In the genomic region with DNA sequence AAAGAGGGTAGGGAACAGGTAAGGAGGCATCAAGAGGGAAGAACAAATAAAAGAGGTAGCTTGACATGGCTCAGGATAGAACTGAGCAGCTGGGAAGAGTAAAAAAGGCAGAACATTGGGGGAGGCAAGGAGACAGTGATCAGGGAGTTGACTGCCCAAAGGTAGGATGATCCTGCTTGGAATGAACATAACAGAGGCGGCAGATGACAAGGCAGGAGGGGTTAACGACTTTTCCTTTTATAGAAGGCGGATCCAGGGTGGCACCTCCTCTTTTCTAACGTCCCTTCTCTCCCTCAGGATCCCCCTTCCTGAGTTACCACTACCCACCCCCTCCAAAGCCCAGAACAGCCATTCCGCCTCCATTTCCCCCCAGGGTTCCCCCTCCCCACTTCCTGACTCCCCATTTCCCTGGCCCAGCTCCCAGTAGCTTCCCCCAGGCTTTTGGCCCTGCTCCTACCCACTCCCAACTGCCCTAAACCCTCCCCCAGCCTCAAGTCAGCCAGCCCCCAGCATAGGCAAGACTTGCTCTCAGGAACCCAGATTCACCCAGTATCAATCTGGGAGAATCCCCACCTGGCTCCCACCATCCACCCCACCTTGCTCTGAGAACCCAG, we compare ENCODE assay signal across 11 cellular contexts. TPM values are rescaled to one million over a fixed set of nuclear protein-coding genes. Genes with fewer than 3 reads are reported as not detected.
DNase-seq lines count a peak whose midpoint lies in the region; ATAC-seq, FAIRE-seq and TF ChIP-seq lines count a peak whose summit lies in the region.
"Had no signal": no experiment of that assay in that cellular context is flagged by ENCODE, and none has a peak within 500 bp of the region (broad histone marks: within the 10 kb centered on the region; RNA-seq: fewer than 3 reads in every experiment).

No MANE protein-coding gene starts in this region.

- no peak overlapping the region for H3K4me3 ChIP-seq in K562
- no peak overlapping the region for H3K4me3 ChIP-seq in lung
- H3K4me3 ChIP-seq in testis: no peak overlapping the region

- H3K27me3 ChIP-seq in K562 (ENCODE audit: control insufficient read depth in 2 of 2, insufficient read depth in 2 of 2, low read length in 2 of 2) (no peaks in the 10 kb centered on the region), lung (ENCODE audit: control insufficient read depth, insufficient read depth) (no peaks in the 10 kb centered on the region), testis (no peaks in the 10 kb centered on the region)

- CTCF ChIA-PET in activated CD4-positive, alpha-beta T cell treated with anti-CD3 and anti-CD28 coated beads, Interleukin-2, amount 10 ng/mL, durations not matched to agents 7 days and 5 days (lab: Charles Lee): interaction anchor here (0.9 to 1.4 kb wide), 3 partner anchors 9 to 17 kb away, joined by 3 to 5 read pairs (median 3); no protein-coding TSS in a partner anchor
- CTCF ChIA-PET in K562 (lab: Yijun Ruan, JAX; ENCODE audit: low intra/inter-chr PET ratio): no interaction called here

- peaks cover 27% of the 10 kb centered on the region for H3K79me2 ChIP-seq in K562 (ENCODE audit: control insufficient read depth, insufficient read depth, low read length)

- H3K27ac Mint-ChIP-seq in activated CD4-positive, alpha-beta T cell treated with anti-CD3 and anti-CD28 coated beads, Interleukin-2, amount 10 ng/mL, durations not matched to agents 7 days and 5 days: peak overlapping the region; percentile 98

- TF ChIP-seq RAD21 in K562 (CRISPR knock-in tag; conservative IDR thresholded peaks at IDR 0.05 in 1 of 2, IDR thresholded peaks at IDR 0.05 in 1 of 2): no peak

- H3K9ac ChIP-seq in K562 (ENCODE audit: insufficient read depth in 1 of 2, low read depth in 2 of 2, low read length in 2 of 2): peak overlapping the region; percentile 83 to 85; a peak in 3 of 4 replicates

- H3K9me3 ChIP-seq in K562 (replicated peaks; ENCODE audit: control insufficient read depth, insufficient read depth, low read depth, low read length): no peaks in the 10 kb centered on the region
- no peaks in the 10 kb centered on the region for H3K9me3 ChIP-seq in lung (ENCODE audit: control insufficient read depth in 2 of 2, insufficient read depth in 1 of 2, low read length in 1 of 2)
- no peaks in the 10 kb centered on the region for H3K9me3 ChIP-seq in testis

- H3K9me1 ChIP-seq in K562 (ENCODE audit: control insufficient read depth, insufficient read depth, low read length): no peaks in the 10 kb centered on the region

- H3K27me3 Mint-ChIP-seq in activated CD4-positive, alpha-beta T cell treated with anti-CD3 and anti-CD28 coated beads, Interleukin-2, amount 10 ng/mL, durations not matched to agents 7 days and 5 days: no peaks in the 10 kb centered on the region

- in situ Hi-C loops in K562 (cut with MboI): no loop called here

- DNase-seq in activated CD4-positive, alpha-beta T cell treated with anti-CD3 and anti-CD28 coated beads, Interleukin-2, amount 10 ng/mL, durations not matched to agents 7 days and 5 days: no peak
- no peak for DNase-seq in activated CD4-positive, alpha-beta T cell treated with anti-CD3 and anti-CD28 coated beads for 1 hour
- DNase-seq in K562 (ENCODE audit: extremely low read depth in 1 of 4, low spot score in 3 of 4) (peak in 1 of 4 experiments; percentile 16), lung (ENCODE audit: low spot score) (no peak), testis (no peak), GM19239 (ENCODE audit: insufficient read length, low spot score) (no peak), MV-4-11 (lab: John Stamatoyannopoulos, UW) (no peak)
- DNase-seq: central memory CD4-positive, alpha-beta T cell had no signal

- BruUV-seq in K562 (replicated peaks; lab: Mats Ljungman, UMichigan): no TSS peak

- intact Hi-C loops in K562 (cut with micrococcal nuclease) (loop anchor here (5.0 kb wide), 1 partner anchor 108 kb away; the partner anchor contains the start of gene MPZ), testis (cut with DNase I; ENCODE audit: low total_unique reads) (no loop called here)

- POLR2A ChIA-PET in activated CD4-positive, alpha-beta T cell treated with anti-CD3 and anti-CD28 coated beads, Interleukin-2, amount 10 ng/mL, durations not matched to agents 7 days and 5 days (lab: Charles Lee): no interaction called here
- POLR2A ChIA-PET in K562 (lab: Yijun Ruan, JAX): interaction anchor here (0.8 to 1.4 kb wide), 4 partner anchors 13 to 189 kb away, joined by 3 to 5 read pairs (median 4); partner anchors contain the start of gene DEDD

- WGBS in K562 (ENCODE audit: insufficient coverage, low coverage, missing lambda C conversion rate): 24% methylated on average over 4 of the region's 5 CpGs
- WGBS in lung, 2 donors: 48 to 76% methylated on average over 4 to 5 of the region's 5 CpGs
- 56 to 61% methylated on average over 5 of the region's 5 CpGs for WGBS in testis, 2 donors

- peaks cover 66% of the 10 kb centered on the region for H3K4me1 Mint-ChIP-seq in activated CD4-positive, alpha-beta T cell treated with anti-CD3 and anti-CD28 coated beads, Interleukin-2, amount 10 ng/mL, durations not matched to agents 7 days and 5 days

- FAIRE-seq in K562 (lab: Jason Lieb, UNC) (no peak), GM19239 (lab: Jason Lieb, UNC) (no peak)

- H3K4me1 ChIP-seq in K562 (replicated peaks in 1 of 2; ENCODE audit: control insufficient read depth in 2 of 2, insufficient read depth in 2 of 2, low read length in 2 of 2): peaks cover 59 to 68% of the 10 kb centered on the region in 2 experiments
- peaks cover 6 to 39% of the 10 kb centered on the region in 2 donors for H3K4me1 ChIP-seq in lung (ENCODE audit: control insufficient read depth in 2 of 2, insufficient read depth in 2 of 2, low read length in 2 of 2)
- peaks cover 63% of the 10 kb centered on the region for H3K4me1 ChIP-seq in testis

- TF ChIP-seq EP300 in K562 (IDR thresholded peaks at IDR 0.05; ENCODE audit: low read length): no peak

- H3K4me2 ChIP-seq in K562 (ENCODE audit: insufficient read depth, low read length): peak overlapping the region; percentile 97

- no peaks in the 10 kb centered on the region for H4K20me1 ChIP-seq in K562 (replicated peaks; ENCODE audit: control insufficient read depth, insufficient read depth, low read length)

- peaks cover 22% of the 10 kb centered on the region for H3K36me3 Mint-ChIP-seq in activated CD4-positive, alpha-beta T cell treated with anti-CD3 and anti-CD28 coated beads, Interleukin-2, amount 10 ng/mL, durations not matched to agents 7 days and 5 days (ENCODE audit: low read depth)

- TF ChIP-seq CTCF in K562 (IDR thresholded peaks at IDR 0.05 in 2 of 3, conservative IDR thresholded peaks at IDR 0.05 in 1 of 3; ENCODE audit: insufficient read depth in 2 of 3, low read depth in 1 of 3, low read length in 3 of 3) (no peak), lung (IDR thresholded peaks at IDR 0.05; ENCODE audit: control extremely low read depth, extremely low read depth) (no peak), testis (IDR thresholded peaks at IDR 0.05) (no peak)

- ATAC-seq in K562 (no peak), lung (ENCODE audit: insufficient read depth, low FRiP score) (no peak), HG02970 (IDR thresholded peaks at IDR 0.05; ENCODE audit: low FRiP score, unreplicated experiment) (no peak)

- H3K27ac ChIP-seq in K562 (ENCODE audit: extremely low read depth, low read depth, low read length) (peak overlapping the region; percentile 99), lung (ENCODE audit: low read depth in 1 of 2, low read length in 1 of 2) (peak overlapping the region; percentile 94 to 99), testis (peak overlapping the region; percentile 99 to 100)

- H3K4me3 Mint-ChIP-seq in activated CD4-positive, alpha-beta T cell treated with anti-CD3 and anti-CD28 coated beads, Interleukin-2, amount 10 ng/mL, durations not matched to agents 7 days and 5 days: no peak overlapping the region

- TF ChIP-seq POLR2A in K562 (conservative IDR thresholded peaks at IDR 0.05) (no peak), testis (IDR thresholded peaks at IDR 0.05) (no peak)

- peak overlapping the region; percentile 97 for H2AFZ ChIP-seq in K562 (ENCODE audit: low read depth, low read length)

- H3K9me3 Mint-ChIP-seq in activated CD4-positive, alpha-beta T cell treated with anti-CD3 and anti-CD28 coated beads, Interleukin-2, amount 10 ng/mL, durations not matched to agents 7 days and 5 days: no peaks in the 10 kb centered on the region

- H3K36me3 ChIP-seq in K562 (ENCODE audit: control insufficient read depth, insufficient read depth, low read length): peaks cover 15% of the 10 kb centered on the region; the same call in 2 of the 3 replicates
- H3K36me3 ChIP-seq in lung (ENCODE audit: control insufficient read depth in 2 of 2, insufficient read depth in 2 of 2, low read length in 2 of 2): peaks cover 0 to 6% of the 10 kb centered on the region in 2 donors
- H3K36me3 ChIP-seq in testis (ENCODE audit: low read depth, missing control alignments): no peaks in the 10 kb centered on the region

RNA-seq across cellular contexts. Expression of gene ADAMTS4, which starts 0.8 kb away (rescaled TPM):
- total RNA-seq in activated CD4-positive, alpha-beta T cell treated with anti-CD3 and anti-CD28 coated beads, Interleukin-2, amount 10 ng/mL, durations not matched to agents 7 days and 5 days: 1 to 10 TPM in 1 of 2 experiments, under 1 TPM in 1; 0.31 to 1.3 TPM
- 2.7 and 5.1 TPM in 2 replicates for total RNA-seq in K562 (2011; cell fraction: chromatin; rRNA removed; ENCODE audit: low replicate concordance)
- total RNA-seq in K562 (2011; cell fraction: nucleolus; rRNA removed): 2.5 and 5.8 TPM in 2 replicates
- 1.9 and 2.9 TPM in 2 replicates for total RNA-seq in K562 (2011; cell fraction: nucleoplasm; rRNA removed)
- total RNA-seq in K562 (2014; rRNA removed) (0.41 and 1.1 TPM in 2 replicates), K562 (2014; rRNA removed; fragmentation: Illumina TruSeq; extraction: Trizol) (0.29 and 0.32 TPM in 2 replicates), K562 (2015; rRNA removed; fragmentation: Illumina TruSeq; extraction: Trizol) (0.18 and 0.41 TPM in 2 replicates), K562 (2021) (1.5 and 3.7 TPM in 2 replicates), lung (10 to 100 TPM in 1 of 2 donors, 1 to 10 TPM in 1; 2.3 to 18.8 TPM), testis (1 to 10 TPM; 2.4 to 3.2 TPM)
- polyA plus RNA-seq in K562 (2011; rRNA removed) (0.27 and 0.45 TPM in 2 replicates), K562 (2014; fragmentation: Illumina TruSeq; extraction: Trizol) (0.52 and 1.6 TPM in 2 replicates), K562 (2014; fragmentation: Nextera tagmentation; extraction: Ambion mirVana) (under 1 TPM; 0.07 to 0.13 TPM), K562 (2014; rRNA removed) (0.58 and 0.85 TPM in 2 replicates), lung (10 to 100 TPM in 1 of 2 donors, 1 to 10 TPM in 1; 7.2 to 22.3 TPM), testis (ENCODE audit: insufficient read depth, low read depth, low replicate concordance) (2.7 TPM)
- 0.24 and 0.57 TPM in 2 replicates for polyA plus RNA-seq in K562 (2011; cell fraction: cytosol; rRNA removed)
- 0.39 and 0.98 TPM in 2 replicates for polyA plus RNA-seq in K562 (2011; cell fraction: nucleus; rRNA removed)
- polyA plus RNA-seq in K562 (2012): 0.76 and 0.78 TPM in 2 replicates
- polyA minus RNA-seq in K562 (2011; rRNA and poly(A)+ RNA removed): 0.12 and 0.95 TPM in 2 replicates
- polyA minus RNA-seq in K562 (2011; cell fraction: cytosol; rRNA and poly(A)+ RNA removed): 2.6 TPM in 1 of 2 replicates, not detected in the other
- polyA minus RNA-seq in K562 (2011; cell fraction: nucleus; rRNA and poly(A)+ RNA removed): 1.1 and 1.9 TPM in 2 replicates

RNA-seq across cellular contexts. Expression of gene NDUFS2, which starts 2.6 kb away (rescaled TPM):
- total RNA-seq in activated CD4-positive, alpha-beta T cell treated with anti-CD3 and anti-CD28 coated beads, Interleukin-2, amount 10 ng/mL, durations not matched to agents 7 days and 5 days: 10 to 100 TPM; 74.2 to 82.1 TPM
- 139 and 181 TPM in 2 replicates for total RNA-seq in K562 (2011; cell fraction: chromatin; rRNA removed; ENCODE audit: low replicate concordance)
- total RNA-seq in K562 (2011; cell fraction: nucleolus; rRNA removed): 123 and 138 TPM in 2 replicates
- 118 and 147 TPM in 2 replicates for total RNA-seq in K562 (2011; cell fraction: nucleoplasm; rRNA removed)
- total RNA-seq in K562 (2014; rRNA removed) (158 and 175 TPM in 2 replicates), K562 (2014; rRNA removed; fragmentation: Illumina TruSeq; extraction: Trizol) (106 and 109 TPM in 2 replicates), K562 (2015; rRNA removed; fragmentation: Illumina TruSeq; extraction: Trizol) (147 TPM in 2 replicates), K562 (2021) (86.7 and 87.5 TPM in 2 replicates), lung (100 to 1,000 TPM in 1 of 2 donors, 10 to 100 TPM in 1; 81.0 to 104 TPM), testis (100 to 1,000 TPM; 117 to 129 TPM)
- polyA plus RNA-seq in K562 (2011; rRNA removed) (174 and 176 TPM in 2 replicates), K562 (2014; fragmentation: Illumina TruSeq; extraction: Trizol) (140 and 141 TPM in 2 replicates), K562 (2014; fragmentation: Nextera tagmentation; extraction: Ambion mirVana) (100 to 1,000 TPM in 1 of 2 experiments, 10 to 100 TPM in 1; 70.0 to 115 TPM), K562 (2014; rRNA removed) (172 and 181 TPM in 2 replicates), lung (10 to 100 TPM; 40.2 to 95.2 TPM), testis (ENCODE audit: insufficient read depth, low read depth, low replicate concordance) (82.9 TPM)
- 141 and 175 TPM in 2 replicates for polyA plus RNA-seq in K562 (2011; cell fraction: cytosol; rRNA removed)
- 131 and 205 TPM in 2 replicates for polyA plus RNA-seq in K562 (2011; cell fraction: nucleus; rRNA removed)
- 110 and 131 TPM in 2 replicates for polyA plus RNA-seq in K562 (2012)
- 175 and 239 TPM in 2 replicates for polyA minus RNA-seq in K562 (2011; rRNA and poly(A)+ RNA removed)
- polyA minus RNA-seq in K562 (2011; cell fraction: cytosol; rRNA and poly(A)+ RNA removed): 73.7 and 96.6 TPM in 2 replicates
- 55.5 and 93.4 TPM in 2 replicates for polyA minus RNA-seq in K562 (2011; cell fraction: nucleus; rRNA and poly(A)+ RNA removed)

RNA-seq across cellular contexts. Expression of gene FCER1G, which starts 15.5 kb away (rescaled TPM):
- 1 to 10 TPM; 1.8 to 3.0 TPM for total RNA-seq in activated CD4-positive, alpha-beta T cell treated with anti-CD3 and anti-CD28 coated beads, Interleukin-2, amount 10 ng/mL, durations not matched to agents 7 days and 5 days
- total RNA-seq in K562 (2011; cell fraction: chromatin; rRNA removed; ENCODE audit: low replicate concordance): 0.95 TPM in 1 of 2 replicates, not detected in the other
- not detected in 2 replicates for total RNA-seq in K562 (2011; cell fraction: nucleolus; rRNA removed)
- not detected in 2 replicates for total RNA-seq in K562 (2011; cell fraction: nucleoplasm; rRNA removed)
- total RNA-seq in K562 (2014; rRNA removed) (0.29 TPM in 1 of 2 replicates, not detected in the other), K562 (2014; rRNA removed; fragmentation: Illumina TruSeq; extraction: Trizol) (not detected in 2 replicates), K562 (2015; rRNA removed; fragmentation: Illumina TruSeq; extraction: Trizol) (0.69 and 0.98 TPM in 2 replicates), K562 (2021) (0.31 TPM in 1 of 2 replicates, not detected in the other), lung (100 to 1,000 TPM in 1 of 2 donors, 10 to 100 TPM in 1; 41.6 to 169 TPM), testis (10 to 100 TPM in 1 of 2 donors, 1 to 10 TPM in 1; 2.1 to 13.3 TPM)
- polyA plus RNA-seq in K562 (2011; rRNA removed) (0.15 and 0.24 TPM in 2 replicates), K562 (2014; fragmentation: Illumina TruSeq; extraction: Trizol) (0.30 TPM in 1 of 2 replicates, not detected in the other), K562 (2014; fragmentation: Nextera tagmentation; extraction: Ambion mirVana) (under 1 TPM; 0.31 to 0.46 TPM), K562 (2014; rRNA removed) (0.27 and 0.47 TPM in 2 replicates), lung (1,000 to 10,000 TPM in 1 of 2 donors, 100 to 1,000 TPM in 1; 275 to 1,998 TPM), testis (ENCODE audit: insufficient read depth, low read depth, low replicate concordance) (60.9 TPM)
- polyA plus RNA-seq in K562 (2011; cell fraction: cytosol; rRNA removed): 0.24 and 0.32 TPM in 2 replicates
- 0.55 and 1.3 TPM in 2 replicates for polyA plus RNA-seq in K562 (2011; cell fraction: nucleus; rRNA removed)
- 1.7 and 9.0 TPM in 2 replicates for polyA plus RNA-seq in K562 (2012)
- 0.46 TPM in 1 of 2 replicates, not detected in the other for polyA minus RNA-seq in K562 (2011; rRNA and poly(A)+ RNA removed)
- polyA minus RNA-seq in K562 (2011; cell fraction: cytosol; rRNA and poly(A)+ RNA removed): not detected in 2 replicates
- polyA minus RNA-seq in K562 (2011; cell fraction: nucleus; rRNA and poly(A)+ RNA removed): not detected in 2 replicates

RNA-seq across cellular contexts. Expression of gene B4GALT3, which starts 22.3 kb away (rescaled TPM):
- total RNA-seq in activated CD4-positive, alpha-beta T cell treated with anti-CD3 and anti-CD28 coated beads, Interleukin-2, amount 10 ng/mL, durations not matched to agents 7 days and 5 days: 10 to 100 TPM; 43.1 to 48.6 TPM
- total RNA-seq in K562 (2011; cell fraction: chromatin; rRNA removed; ENCODE audit: low replicate concordance): 57.0 and 113 TPM in 2 replicates
- total RNA-seq in K562 (2011; cell fraction: nucleolus; rRNA removed): 102 and 112 TPM in 2 replicates
- 89.3 and 101 TPM in 2 replicates for total RNA-seq in K562 (2011; cell fraction: nucleoplasm; rRNA removed)
- total RNA-seq in K562 (2014; rRNA removed): 37.1 and 68.3 TPM in 2 replicates
- total RNA-seq in K562 (2014; rRNA removed; fragmentation: Illumina TruSeq; extraction: Trizol): 32.0 TPM in 2 replicates
- 38.0 and 41.2 TPM in 2 replicates for total RNA-seq in K562 (2015; rRNA removed; fragmentation: Illumina TruSeq; extraction: Trizol)
- total RNA-seq in K562 (2021): 57.6 and 59.9 TPM in 2 replicates
- polyA plus RNA-seq in K562 (2011; rRNA removed): 31.2 and 48.5 TPM in 2 replicates
- 49.7 and 72.8 TPM in 2 replicates for polyA plus RNA-seq in K562 (2011; cell fraction: cytosol; rRNA removed)
- 118 and 168 TPM in 2 replicates for polyA plus RNA-seq in K562 (2011; cell fraction: nucleus; rRNA removed)
- polyA plus RNA-seq in K562 (2012): 52.6 and 67.1 TPM in 2 replicates
- 82.0 and 85.4 TPM in 2 replicates for polyA plus RNA-seq in K562 (2014; fragmentation: Illumina TruSeq; extraction: Trizol)
- 100 to 1,000 TPM in 1 of 2 experiments, 10 to 100 TPM in 1; 46.1 to 103 TPM for polyA plus RNA-seq in K562 (2014; fragmentation: Nextera tagmentation; extraction: Ambion mirVana)
- polyA plus RNA-seq in K562 (2014; rRNA removed): 50.7 and 66.4 TPM in 2 replicates
- 15.4 and 16.3 TPM in 2 replicates for polyA minus RNA-seq in K562 (2011; rRNA and poly(A)+ RNA removed)
- 25.1 and 26.1 TPM in 2 replicates for polyA minus RNA-seq in K562 (2011; cell fraction: cytosol; rRNA and poly(A)+ RNA removed)
- 21.9 and 28.3 TPM in 2 replicates for polyA minus RNA-seq in K562 (2011; cell fraction: nucleus; rRNA and poly(A)+ RNA removed)
- 10 to 100 TPM; 28.0 to 34.2 TPM for total RNA-seq in lung
- 10 to 100 TPM; 25.7 to 34.6 TPM for polyA plus RNA-seq in lung
- 10 to 100 TPM; 46.3 to 62.2 TPM for total RNA-seq in testis
- 56.2 TPM for polyA plus RNA-seq in testis (ENCODE audit: insufficient read depth, low read depth, low replicate concordance)

RNA-seq across cellular contexts. Expression of gene APOA2, which starts 23.8 kb away (rescaled TPM):
- total RNA-seq in activated CD4-positive, alpha-beta T cell treated with anti-CD3 and anti-CD28 coated beads, Interleukin-2, amount 10 ng/mL, durations not matched to agents 7 days and 5 days: not detected
- not detected in 2 replicates for total RNA-seq in K562 (2011; cell fraction: chromatin; rRNA removed; ENCODE audit: low replicate concordance)
- total RNA-seq in K562 (2011; cell fraction: nucleolus; rRNA removed): not detected in 2 replicates
- total RNA-seq in K562 (2011; cell fraction: nucleoplasm; rRNA removed): 1.2 TPM in 1 of 2 replicates, not detected in the other
- total RNA-seq in K562 (2014; rRNA removed) (0.41 TPM in 1 of 2 replicates, not detected in the other), K562 (2014; rRNA removed; fragmentation: Illumina TruSeq; extraction: Trizol) (not detected in 2 replicates), K562 (2015; rRNA removed; fragmentation: Illumina TruSeq; extraction: Trizol) (0.54 TPM in 1 of 2 replicates, not detected in the other), K562 (2021) (0.64 and 2.6 TPM in 2 replicates), lung (1 to 10 TPM in 1 of 2 donors, not detected in 1; 2.3 TPM), testis (not detected)
- polyA plus RNA-seq in K562 (2011; rRNA removed) (0.50 TPM in 1 of 2 replicates, not detected in the other), K562 (2014; fragmentation: Illumina TruSeq; extraction: Trizol) (1.1 TPM in 1 of 2 replicates, not detected in the other), K562 (2014; fragmentation: Nextera tagmentation; extraction: Ambion mirVana) (1 to 10 TPM in 1 of 2 experiments, under 1 TPM in 1; 0.93 to 1.6 TPM), K562 (2014; rRNA removed) (not detected in 2 replicates), lung (1 to 10 TPM in 1 of 2 donors, not detected in 1; 1.4 TPM), testis (ENCODE audit: insufficient read depth, low read depth, low replicate concordance) (1.6 TPM)
- 0.50 TPM in 1 of 2 replicates, not detected in the other for polyA plus RNA-seq in K562 (2011; cell fraction: cytosol; rRNA removed)
- not detected in 2 replicates for polyA plus RNA-seq in K562 (2011; cell fraction: nucleus; rRNA removed)
- polyA plus RNA-seq in K562 (2012): 0.27 and 1.2 TPM in 2 replicates
- polyA minus RNA-seq in K562 (2011; rRNA and poly(A)+ RNA removed): 1.4 TPM in 1 of 2 replicates, not detected in the other
- 19.8 TPM in 1 of 2 replicates, not detected in the other for polyA minus RNA-seq in K562 (2011; cell fraction: cytosol; rRNA and poly(A)+ RNA removed)
- polyA minus RNA-seq in K562 (2011; cell fraction: nucleus; rRNA and poly(A)+ RNA removed): not detected in 2 replicates
- total RNA-seq: mononuclear cell; T-helper 1 cell treated with Interleukin-12 subunit alpha and Interleukin-12 subunit beta and Interleukin-4 antibody, amounts not matched to agents 30 ng/mL and 1 ng/mL, for 36 hours had no signal
